Comparison of ENCODE assay signal across 32 cellular contexts in the genomic region with DNA sequence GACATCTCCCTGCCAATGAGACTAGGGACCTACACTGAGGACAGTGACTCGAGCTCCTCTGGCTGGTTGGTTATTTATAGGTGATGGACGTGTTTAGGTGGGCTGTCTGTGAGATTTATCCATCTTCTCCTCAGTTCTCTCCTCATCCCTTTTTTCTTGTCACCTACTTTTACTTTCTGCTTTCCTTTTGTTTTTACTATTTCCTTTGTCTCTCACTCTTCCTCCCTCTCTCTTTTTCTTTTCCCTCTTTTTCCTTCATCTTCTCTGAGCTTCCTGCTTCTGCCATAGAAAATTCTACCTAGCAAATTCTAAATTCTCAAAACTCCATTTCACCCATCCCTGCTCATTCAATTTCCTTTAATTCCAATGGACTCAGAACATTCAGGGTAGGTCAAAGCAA.
"Had no signal": no experiment of that assay in that cellular context is flagged by ENCODE, and none has a peak within 500 bp of the region (broad histone marks: within the 10 kb centered on the region; RNA-seq: fewer than 3 reads in every experiment).

No MANE protein-coding gene starts in this region.

- H3K4me3 ChIP-seq: MG63 had no signal

- DNase-seq: Karpas-422, Kasumi-1, MG63, MM.1S, MV-4-11, NCI-H1092 treated with DMSO at 0.1 percent for 48 hours, NCI-H1105, NCI-H1105 treated with DMSO at 0.1 percent for 48 hours, NCI-H1417, NCI-H1417 treated with DMSO at 0.1 percent for 48 hours, NCI-H1436, NCI-H1436 treated with DMSO at 0.1 percent for 48 hours, NCI-H146, NCI-H1694, NCI-H1694 treated with DMSO at 0.1 percent for 48 hours, NCI-H187, NCI-H187 treated with DMSO at 0.1 percent for 48 hours, NCI-H1930, NCI-H2029, NCI-H2029 treated with DMSO at 0.1 percent for 48 hours, NCI-H2081, NCI-H2081 treated with DMSO at 0.1 percent for 48 hours, NCI-H2107, NCI-H2171, NCI-H2171 treated with DMSO at 0.1 percent for 48 hours, NCI-H2227 treated with DMSO at 0.1 percent for 48 hours, NCI-H226, NCI-H345, NCI-H446, NCI-H446 treated with DMSO at 0.1 percent for 48 hours, NCI-H524, NCI-H524 treated with DMSO at 0.1 percent for 48 hours had no signal

- H3K36me3 ChIP-seq: MG63 had no signal

- H3K9me3 ChIP-seq: MG63 had no signal
